ENCODE assay signal across 8 cellular contexts in genomic region chr19:48490980-48491792, GRCh38. TPM values are rescaled to one million over a fixed set of nuclear protein-coding genes. Genes with fewer than 3 reads are reported as not detected.
DNase-seq lines count a peak whose midpoint lies in the region; ATAC-seq and TF ChIP-seq lines count a peak whose summit lies in the region.

No MANE protein-coding gene starts in this region.

- 9 to 29% (median 14%) methylated on average over 21 to 50 of the region's 50 CpGs for WGBS in adrenal gland, 4 donors

- H3K27ac ChIP-seq in left ventricle myocardium inferior (replicated peaks), result no peak overlapping the region
- H3K27ac ChIP-seq in SJCRH30, result no peak overlapping the region
- no peak overlapping the region for H3K27ac ChIP-seq in adrenal gland

- no peak for DNase-seq in left ventricle myocardium inferior
- no peak for DNase-seq in left ventricle myocardium superior
- DNase-seq in SJCRH30, result peak; percentile 33 to 55
- peak in 4 of 7 donors; percentile 40 to 62 (median 55) for DNase-seq in adrenal gland
- peak; percentile 49 to 88 (median 62) for DNase-seq in naive thymus-derived CD8-positive, alpha-beta T cell
- DNase-seq in GF-D8 (lab: John Stamatoyannopoulos, UW), result no peak
- no peak for DNase-seq in HK-2 (ENCODE audit: unreplicated experiment)

- H3K4me3 Mint-ChIP-seq in naive thymus-derived CD8-positive, alpha-beta T cell, result peak overlapping the region; percentile 4 to 86 (median 70)

- H3K4me1 ChIP-seq in left ventricle myocardium inferior, result peaks cover 39% of the 10 kb centered on the region
- H3K4me1 ChIP-seq in SJCRH30, result peaks cover 10% of the 10 kb centered on the region; the same call in 1 of the 2 replicates
- H3K4me1 ChIP-seq in adrenal gland (replicated peaks in 1 of 2), result peaks cover 16 to 24% of the 10 kb centered on the region in 2 donors

- no peaks in the 10 kb centered on the region for H3K36me3 ChIP-seq in left ventricle myocardium inferior
- H3K36me3 ChIP-seq in SJCRH30, result no peaks in the 10 kb centered on the region
- no peaks in the 10 kb centered on the region for H3K36me3 ChIP-seq in adrenal gland (replicated peaks in 1 of 2)

- H3K4me3 ChIP-seq in left ventricle myocardium inferior, result peak overlapping the region; percentile 23
- H3K4me3 ChIP-seq in SJCRH30, result no peak overlapping the region
- H3K4me3 ChIP-seq in adrenal gland, result no peak overlapping the region

- no peaks in the 10 kb centered on the region for H3K9me3 ChIP-seq in left ventricle myocardium inferior (replicated peaks)
- no peaks in the 10 kb centered on the region for H3K9me3 ChIP-seq in SJCRH30 (replicated peaks)
- H3K9me3 ChIP-seq in adrenal gland (replicated peaks in 1 of 3), result no peaks in the 10 kb centered on the region

- TF ChIP-seq POLR2A in adrenal gland (IDR thresholded peaks at IDR 0.05), result no peak

- peaks cover 0 to 22% (median 5%) of the 10 kb centered on the region in 5 donors for H3K27me3 Mint-ChIP-seq in naive thymus-derived CD8-positive, alpha-beta T cell

- no peaks in the 10 kb centered on the region for H3K36me3 Mint-ChIP-seq in naive thymus-derived CD8-positive, alpha-beta T cell

- intact Hi-C loops in left ventricle myocardium inferior (cut with micrococcal nuclease) (loop anchor here (5.0 kb wide), 1 partner anchor 91 kb away; no protein-coding TSS in a partner anchor), left ventricle myocardium superior (cut with micrococcal nuclease) (no loop called here), adrenal gland (cut with DNase I) (no loop called here)

- H3K27me3 ChIP-seq in left ventricle myocardium inferior (ENCODE audit: low read depth) (peaks cover 6% of the 10 kb centered on the region), SJCRH30 (peaks cover 13% of the 10 kb centered on the region), adrenal gland (no peaks in the 10 kb centered on the region)

- peak overlapping the region in 3 of 10 donors; percentile 38 to 72 (median 46) for H3K27ac Mint-ChIP-seq in naive thymus-derived CD8-positive, alpha-beta T cell

- no peaks in the 10 kb centered on the region for H3K9me3 Mint-ChIP-seq in naive thymus-derived CD8-positive, alpha-beta T cell

- POLR2A ChIA-PET in naive thymus-derived CD8-positive, alpha-beta T cell (lab: Charles Lee), result interaction anchor here (0.7 to 2.3 kb wide), 6 partner anchors 10 to 286 kb away, joined by 3 to 21 read pairs (median 4); no protein-coding TSS in a partner anchor

- ATAC-seq in left ventricle myocardium superior, result no peak
- peak; percentile 32 to 38 for ATAC-seq in naive thymus-derived CD8-positive, alpha-beta T cell
- ATAC-seq in esophagus mucosa, result no peak

- H3K4me1 Mint-ChIP-seq in naive thymus-derived CD8-positive, alpha-beta T cell, result peaks cover 14 to 46% (median 41%) of the 10 kb centered on the region in 4 donors

- TF ChIP-seq CTCF in left ventricle myocardium inferior (IDR thresholded peaks at IDR 0.05; ENCODE audit: borderline replicate concordance) (no peak), adrenal gland (IDR thresholded peaks at IDR 0.05) (no peak)

RNA-seq across cellular contexts. Expression of gene LMTK3, which starts 20.4 kb away (rescaled TPM):
- total RNA-seq in left ventricle myocardium inferior, result 1.1 TPM
- total RNA-seq in left ventricle myocardium superior, result 1.4 TPM
- total RNA-seq in SJCRH30 (2014; rRNA removed; shearing (Covaris generic)), result not detected in 2 replicates
- total RNA-seq in adrenal gland, result 1 to 10 TPM in 7 of 8 donors, under 1 TPM in 1; 0.06 to 4.4 (median 2.6) TPM
- polyA plus RNA-seq in adrenal gland, result 10 to 100 TPM in 1 of 3 donors, 1 to 10 TPM in 1, under 1 TPM in 1; 0.57 to 15.1 (median 2.3) TPM
- 10 to 100 TPM; 21.4 to 21.5 TPM for total RNA-seq in naive thymus-derived CD8-positive, alpha-beta T cell
- under 1 TPM in 1 of 3 donors, not detected in 2; 0.15 TPM for polyA plus RNA-seq in naive thymus-derived CD8-positive, alpha-beta T cell
- total RNA-seq in esophagus mucosa, result 4.9 TPM

RNA-seq across cellular contexts. Expression of gene CYTH2, which starts 22.0 kb away (rescaled TPM):
- total RNA-seq in left ventricle myocardium inferior, result 32.1 TPM
- 33.4 TPM for total RNA-seq in left ventricle myocardium superior
- total RNA-seq in SJCRH30 (2014; rRNA removed; shearing (Covaris generic)), result 25.0 and 29.0 TPM in 2 replicates
- 10 to 100 TPM; 28.5 to 93.5 (median 54.2) TPM for total RNA-seq in adrenal gland
- 10 to 100 TPM; 26.3 to 91.7 (median 51.8) TPM for polyA plus RNA-seq in adrenal gland
- total RNA-seq in naive thymus-derived CD8-positive, alpha-beta T cell, result 10 to 100 TPM; 72.2 to 77.7 TPM
- 10 to 100 TPM; 20.5 to 32.0 (median 28.2) TPM for polyA plus RNA-seq in naive thymus-derived CD8-positive, alpha-beta T cell
- 47.2 TPM for total RNA-seq in esophagus mucosa

RNA-seq across cellular contexts. Expression of gene KCNJ14, which starts 35.8 kb away (rescaled TPM):
- total RNA-seq in left ventricle myocardium inferior (0.27 TPM), left ventricle myocardium superior (0.35 TPM), adrenal gland (under 1 TPM; 0.09 to 0.83 (median 0.43) TPM), esophagus mucosa (0.76 TPM)
- total RNA-seq in SJCRH30 (2014; rRNA removed; shearing (Covaris generic)), result 0.41 and 0.57 TPM in 2 replicates
- polyA plus RNA-seq in adrenal gland, result under 1 TPM; 0.16 to 0.56 (median 0.34) TPM
- total RNA-seq in naive thymus-derived CD8-positive, alpha-beta T cell, result 1 to 10 TPM; 2.7 to 2.9 TPM
- polyA plus RNA-seq in naive thymus-derived CD8-positive, alpha-beta T cell, result under 1 TPM in 2 of 3 donors, not detected in 1; 0.39 to 0.42 TPM

RNA-seq across cellular contexts. Expression of gene GRWD1, which starts 45.4 kb away (rescaled TPM):
- total RNA-seq in left ventricle myocardium inferior, result 17.0 TPM
- total RNA-seq in left ventricle myocardium superior, result 15.7 TPM
- 40.4 and 44.6 TPM in 2 replicates for total RNA-seq in SJCRH30 (2014; rRNA removed; shearing (Covaris generic))
- 10 to 100 TPM in 7 of 8 donors, 1 to 10 TPM in 1; 8.5 to 48.4 (median 28.2) TPM for total RNA-seq in adrenal gland
- polyA plus RNA-seq in adrenal gland, result 10 to 100 TPM in 1 of 3 donors, 1 to 10 TPM in 2; 6.6 to 15.7 (median 7.5) TPM
- 10 to 100 TPM; 39.1 to 41.2 TPM for total RNA-seq in naive thymus-derived CD8-positive, alpha-beta T cell
- polyA plus RNA-seq in naive thymus-derived CD8-positive, alpha-beta T cell, result 10 to 100 TPM; 32.9 to 59.9 (median 40.3) TPM
- 24.6 TPM for total RNA-seq in esophagus mucosa

Comparison
In these comparisons a context has a peak if more than half of its experiments do, and no peak if none do; other contexts are left out.
1. DNase-seq: peak in SJCRH30 (2 of 2), adrenal gland (4 of 7) and naive thymus-derived CD8-positive, alpha-beta T cell (10 of 10); none in left ventricle myocardium inferior (single experiment), left ventricle myocardium superior (single experiment), GF-D8 (single experiment) and HK-2 (single experiment).
2. ATAC-seq: peak in naive thymus-derived CD8-positive, alpha-beta T cell (2 of 2); none in left ventricle myocardium superior (single experiment) and esophagus mucosa (single experiment).